In the genomic region with DNA sequence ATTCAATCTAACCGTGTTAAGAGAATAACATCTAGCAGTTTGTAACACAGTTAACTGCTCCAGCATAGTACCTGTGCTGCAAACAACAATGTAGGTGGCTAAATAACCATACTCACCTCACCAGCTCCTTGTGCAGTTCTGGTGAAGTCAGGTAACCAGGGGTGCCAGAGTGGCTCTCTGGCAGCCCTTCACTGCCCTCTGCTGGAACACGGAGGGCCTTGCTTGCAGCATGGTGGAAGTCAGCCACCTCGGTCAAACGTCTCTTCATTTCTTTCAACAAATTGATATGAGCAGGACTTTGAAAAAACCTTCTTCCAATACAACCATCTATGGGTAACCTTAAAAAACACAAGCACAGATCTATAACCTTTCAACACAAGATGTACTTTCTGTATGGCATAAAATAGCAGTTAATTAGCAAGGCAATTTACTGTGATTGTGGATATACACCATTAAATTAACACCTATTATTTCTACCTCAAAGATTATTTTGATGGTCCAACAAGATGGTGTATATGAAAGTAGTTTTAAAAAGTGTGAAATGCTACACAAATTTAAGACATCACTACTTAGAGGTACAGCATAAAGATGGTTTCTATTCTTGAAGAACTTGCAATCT, we compare ENCODE assay signal across 8 cellular contexts. TPM values are rescaled to one million over a fixed set of nuclear protein-coding genes. Genes with fewer than 3 reads are reported as not detected.
DNase-seq lines count a peak whose midpoint lies in the region; ATAC-seq and FAIRE-seq lines count a peak whose summit lies in the region.

No MANE protein-coding gene starts in this region.

- peak; percentile 44 for DNase-seq in ACHN
- peak; percentile 32 for DNase-seq in HTR-8/SVneo (ENCODE audit: insufficient read length, low spot score)
- peak; percentile 21 for DNase-seq in SKM-1 treated with dmso at 0.1 percent for 144 hours (lab: John Stamatoyannopoulos, UW; ENCODE audit: unreplicated experiment)
- DNase-seq in activated naive CD4-positive, alpha-beta T cell treated with anti-CD3 and anti-CD28 coated beads, Interleukin-2, amount 50 U/mL, for 16 hours, result peak; percentile 75
- peak; percentile 48 for DNase-seq in hepatic stellate cell (ENCODE audit: low spot score)
- DNase-seq in stimulated activated CD4-positive, alpha-beta T cell treated with anti-CD3 and anti-CD28 coated beads, Interleukin-12 subunit alpha, Interleukin-12 subunit beta, amount 100 ng/mL, for 48 hours (ENCODE audit: low read depth in 2 of 3, low spot score in 1 of 3), result peak; percentile 43 to 56 (median 55)
- DNase-seq in mesenteric fat pad (ENCODE audit: low spot score), result no peak

- no peak for FAIRE-seq in HTR-8/SVneo (lab: Jason Lieb, UNC)

- ATAC-seq in GM18511 (IDR thresholded peaks at IDR 0.05; ENCODE audit: unreplicated experiment), result peak; percentile 68

- in situ Hi-C loops in ACHN (cut with HindIII; ENCODE audit: low pct_ligation_motif_present, low pct_unique_long_range_greater_than_20kb, low sequenced_read_pairs), result loop anchor here (25.0 kb wide), 1 partner anchor 177 kb away; a partner anchor contains a TSS

RNA-seq across cellular contexts. Expression of a gene that starts 56.6 kb away (rescaled TPM):
- total RNA-seq in mesenteric fat pad, result 22.8 TPM
